1 cellular context compared by ENCODE assay signal in genomic region chr2:189285962-189286648, GRCh38.
TF ChIP-seq lines count a peak whose summit lies in the region.

No MANE protein-coding gene starts in this region.

TF ChIP-seq in GM23338, 12 proteins besides CTCF, POLR2A, EP300 and RAD21 (continued from another document):
- TF ChIP-seq REST (IDR thresholded peaks at IDR 0.05; ENCODE audit: unreplicated experiment) (no peak), STAT1 (IDR thresholded peaks at IDR 0.05; ENCODE audit: unreplicated experiment) (no peak), EZH2 (IDR thresholded peaks at IDR 0.05; ENCODE audit: low read depth, unreplicated experiment) (no peak), ZNF331 (CRISPR knock-in tag; IDR thresholded peaks at IDR 0.05; ENCODE audit: low read depth) (no peak), JUNB (IDR thresholded peaks at IDR 0.05; ENCODE audit: unreplicated experiment) (no peak)
TF ChIP-seq in GM23338: peak in this region for 0.
